In the genomic region with DNA sequence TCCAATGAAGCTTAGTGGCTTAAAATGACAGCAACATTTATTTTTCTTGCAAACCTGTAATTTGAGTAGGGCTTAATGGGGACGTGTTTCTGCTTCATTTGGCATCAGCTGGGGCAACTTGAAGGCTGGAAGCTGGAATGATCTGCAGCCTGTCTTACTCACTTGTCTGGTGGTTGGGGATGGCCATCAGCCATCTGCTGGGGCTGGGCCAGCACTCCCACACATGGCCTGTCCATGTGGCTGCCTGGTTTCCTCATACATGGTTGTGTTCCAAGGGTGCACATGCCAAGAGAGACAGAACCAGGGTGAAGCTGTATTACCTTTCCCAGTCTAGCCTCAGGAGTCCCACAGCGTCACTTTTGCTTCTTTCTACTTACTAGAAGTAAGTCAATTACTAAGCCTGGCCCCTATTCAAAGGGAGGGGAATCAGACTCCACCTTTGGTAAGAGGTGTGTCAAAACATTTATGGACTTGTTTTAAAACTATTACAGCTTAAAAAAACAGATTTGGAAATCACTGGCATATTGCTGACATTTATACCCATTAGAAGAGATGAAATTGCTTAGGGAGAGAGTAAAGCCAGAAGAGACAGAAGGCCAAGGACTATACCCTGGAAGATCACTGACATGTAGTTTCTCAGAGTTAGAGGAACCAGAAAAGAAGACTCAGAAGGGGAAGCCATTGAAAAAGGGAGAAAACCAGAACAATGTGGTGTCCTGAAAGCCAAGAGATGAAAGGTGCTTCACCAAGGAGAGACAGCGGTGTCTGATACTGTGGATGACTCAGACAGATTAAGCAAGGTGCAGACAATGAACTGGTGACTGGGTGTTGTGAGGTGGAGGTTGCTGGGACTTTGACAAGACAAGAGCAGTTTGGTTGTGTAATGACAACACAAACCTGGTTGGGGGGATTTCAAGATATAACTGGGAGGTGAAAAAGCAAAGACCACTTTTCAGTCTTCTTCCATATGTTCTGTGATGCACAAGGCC, we compare ENCODE assay signal across 9 cellular contexts.
DNase-seq lines count a peak whose midpoint lies in the region; ATAC-seq and TF ChIP-seq lines count a peak whose summit lies in the region.
"Had no signal": no experiment of that assay in that cellular context is flagged by ENCODE, and none has a peak within 500 bp of the region (broad histone marks: within the 10 kb centered on the region; RNA-seq: fewer than 3 reads in every experiment).

No MANE protein-coding gene starts in this region.

- no peaks in the 10 kb centered on the region for H3K79me1 ChIP-seq in mesenchymal stem cell (replicated peaks; ENCODE audit: low read length, poor library complexity, severe bottlenecking)

- no peak overlapping the region for H2BK15ac ChIP-seq in mesenchymal stem cell (ENCODE audit: low read depth, poor library complexity, severe bottlenecking)

- WGBS in mesenchymal stem cell, result 87% methylated on average over 2 of the region's 3 CpGs

- DNase-seq in A673 (ENCODE audit: low spot score), result peak; percentile 11
- DNase-seq in cerebellar cortex (ENCODE audit: low spot score), result peak; percentile 35
- no peak for DNase-seq in mesenchymal stem cell
- DNase-seq in UCSD-AML1 (lab: John Stamatoyannopoulos, UW; ENCODE audit: unreplicated experiment), result no peak
- no peak for DNase-seq in NCI-H187 treated with DMSO at 0.1 percent for 48 hours (lab: John Stamatoyannopoulos, UW)
- DNase-seq in NCI-H2081 treated with DMSO at 0.1 percent for 48 hours (lab: John Stamatoyannopoulos, UW), result no peak
- DNase-seq: activated B cell treated with CpG ODN at 0.5 μM for 24 hours had no signal

- peak; percentile 64; the same call in 1 of the 2 replicates for TF ChIP-seq EP300 in Ishikawa (IDR thresholded peaks at IDR 0.05; ENCODE audit: borderline replicate concordance)

- H2BK12ac ChIP-seq in mesenchymal stem cell (ENCODE audit: low read length in 2 of 2), result no peak overlapping the region

- TF ChIP-seq CTCF in A673 (conservative IDR thresholded peaks at IDR 0.05; ENCODE audit: low read depth, low read length), result no peak

- no peak overlapping the region for H3K23ac ChIP-seq in mesenchymal stem cell (ENCODE audit: low read length in 2 of 2)

- intact Hi-C loops in A673 (cut with micrococcal nuclease; ENCODE audit: unreplicated experiment), result no loop called here

- ATAC-seq in HG02642 (IDR thresholded peaks at IDR 0.05; ENCODE audit: poor library complexity, unreplicated experiment), result no peak

- H3K4me1 ChIP-seq in A673 (ENCODE audit: insufficient read depth, low read length, poor library complexity, severe bottlenecking), result no peaks in the 10 kb centered on the region
- H3K4me1 ChIP-seq in mesenchymal stem cell (ENCODE audit: control insufficient read depth, insufficient read depth, low read depth, low read length), result peaks cover 2% of the 10 kb centered on the region

- CTCF ChIA-PET in A673 (lab: Charles Lee), result no interaction called here

- H3K14ac ChIP-seq in mesenchymal stem cell (ENCODE audit: low read length in 2 of 2), result peak overlapping the region in 1 of 2 experiments; percentile 37

- POLR2A ChIA-PET in A673 (lab: Charles Lee; ENCODE audit: low non-redundant PET), result no interaction called here

- H2AFZ ChIP-seq in mesenchymal stem cell (ENCODE audit: low read depth, low read length), result no peak overlapping the region

- H3K9me3 ChIP-seq in A673 (ENCODE audit: low read depth, low read length, poor library complexity, severe bottlenecking) (no peaks in the 10 kb centered on the region), mesenchymal stem cell (ENCODE audit: control insufficient read depth, low read length) (no peaks in the 10 kb centered on the region)

- H3K27me3 ChIP-seq in A673 (replicated peaks; ENCODE audit: insufficient read depth, low read depth, low read length, poor library complexity) (no peaks in the 10 kb centered on the region), mesenchymal stem cell (ENCODE audit: control insufficient read depth in 1 of 2, insufficient read depth in 1 of 2, low read length in 2 of 2) (no peaks in the 10 kb centered on the region)

- H3K4me2 ChIP-seq in mesenchymal stem cell (ENCODE audit: low read length, poor library complexity, severe bottlenecking), result no peak overlapping the region

- TF ChIP-seq RAD21 in Ishikawa (IDR thresholded peaks at IDR 0.05; ENCODE audit: low read depth), result 0 out of 2 replicates have a peak, but pooled peaks have one; percentile 18

- BruUV-seq in A673 (replicated peaks; lab: Mats Ljungman, UMichigan), result no TSS peak

- no peak overlapping the region for H2BK5ac ChIP-seq in mesenchymal stem cell (ENCODE audit: low read depth, low read length, poor library complexity, severe bottlenecking)

- H2AK5ac ChIP-seq in mesenchymal stem cell (ENCODE audit: low read length, severe bottlenecking), result no peak overlapping the region

- H3K9ac ChIP-seq in mesenchymal stem cell (ENCODE audit: low read length), result peak overlapping the region; percentile 61

- H3K4ac ChIP-seq in mesenchymal stem cell (ENCODE audit: low read depth in 1 of 2, low read length in 2 of 2), result no peak overlapping the region

- no peak overlapping the region for H3K4me3 ChIP-seq in A673 (ENCODE audit: low read depth, low read length, poor library complexity, severe bottlenecking)
- no peak overlapping the region for H3K4me3 ChIP-seq in mesenchymal stem cell (ENCODE audit: insufficient read depth in 1 of 2, low read depth in 1 of 2, low read length in 2 of 2)

- H2BK120ac ChIP-seq in mesenchymal stem cell (ENCODE audit: low read depth, low read length), result no peak overlapping the region

- no peak overlapping the region for H4K8ac ChIP-seq in mesenchymal stem cell (ENCODE audit: low read length)

- H4K91ac ChIP-seq in mesenchymal stem cell (ENCODE audit: low read length), result no peak overlapping the region

- H3K27ac ChIP-seq in A673 (ENCODE audit: low read depth, low read length, poor library complexity, severe bottlenecking), result no peak overlapping the region
- no peak overlapping the region for H3K27ac ChIP-seq in mesenchymal stem cell (ENCODE audit: low read length, poor library complexity, severe bottlenecking)

- H3K18ac ChIP-seq in mesenchymal stem cell (ENCODE audit: low read depth in 1 of 2, low read length in 2 of 2), result no peak overlapping the region

- H3K36me3 ChIP-seq in A673 (ENCODE audit: insufficient read depth, low read length, poor library complexity, severe bottlenecking), result no peaks in the 10 kb centered on the region
- no peaks in the 10 kb centered on the region for H3K36me3 ChIP-seq in mesenchymal stem cell (ENCODE audit: control insufficient read depth in 1 of 2, insufficient read depth in 2 of 2, low read depth in 1 of 2, low read length in 2 of 2)

TF ChIP-seq in Ishikawa, 13 proteins besides CTCF, POLR2A, EP300 and RAD21:
- TF ChIP-seq, protein P1, sequence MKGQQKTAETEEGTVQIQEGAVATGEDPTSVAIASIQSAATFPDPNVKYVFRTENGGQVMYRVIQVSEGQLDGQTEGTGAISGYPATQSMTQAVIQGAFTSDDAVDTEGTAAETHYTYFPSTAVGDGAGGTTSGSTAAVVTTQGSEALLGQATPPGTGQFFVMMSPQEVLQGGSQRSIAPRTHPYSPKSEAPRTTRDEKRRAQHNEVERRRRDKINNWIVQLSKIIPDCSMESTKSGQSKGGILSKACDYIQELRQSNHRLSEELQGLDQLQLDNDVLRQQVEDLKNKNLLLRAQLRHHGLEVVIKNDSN (IDR thresholded peaks at IDR 0.05), result no peak
- TF ChIP-seq CREB1 (IDR thresholded peaks at IDR 0.05; ENCODE audit: low read depth) (no peak), ZBTB7A (IDR thresholded peaks at IDR 0.05; ENCODE audit: low read depth) (no peak), TEAD4 (IDR thresholded peaks at IDR 0.05) (peak; percentile 48; the same call in 1 of the 2 replicates), TAF1 (IDR thresholded peaks at IDR 0.05; ENCODE audit: low read depth) (no peak), EGR1 (IDR thresholded peaks at IDR 0.05) (no peak), TCF12 (IDR thresholded peaks at IDR 0.05; ENCODE audit: low read depth) (peak; percentile 69), CEBPB (IDR thresholded peaks at IDR 0.05) (no peak), YY1 (IDR thresholded peaks at IDR 0.05; ENCODE audit: low read depth) (no peak), NFIC (IDR thresholded peaks at IDR 0.05) (peak; percentile 63), FOXM1 (IDR thresholded peaks at IDR 0.05; ENCODE audit: borderline replicate concordance, low read depth) (no peak)
- TF ChIP-seq, protein P2, sequence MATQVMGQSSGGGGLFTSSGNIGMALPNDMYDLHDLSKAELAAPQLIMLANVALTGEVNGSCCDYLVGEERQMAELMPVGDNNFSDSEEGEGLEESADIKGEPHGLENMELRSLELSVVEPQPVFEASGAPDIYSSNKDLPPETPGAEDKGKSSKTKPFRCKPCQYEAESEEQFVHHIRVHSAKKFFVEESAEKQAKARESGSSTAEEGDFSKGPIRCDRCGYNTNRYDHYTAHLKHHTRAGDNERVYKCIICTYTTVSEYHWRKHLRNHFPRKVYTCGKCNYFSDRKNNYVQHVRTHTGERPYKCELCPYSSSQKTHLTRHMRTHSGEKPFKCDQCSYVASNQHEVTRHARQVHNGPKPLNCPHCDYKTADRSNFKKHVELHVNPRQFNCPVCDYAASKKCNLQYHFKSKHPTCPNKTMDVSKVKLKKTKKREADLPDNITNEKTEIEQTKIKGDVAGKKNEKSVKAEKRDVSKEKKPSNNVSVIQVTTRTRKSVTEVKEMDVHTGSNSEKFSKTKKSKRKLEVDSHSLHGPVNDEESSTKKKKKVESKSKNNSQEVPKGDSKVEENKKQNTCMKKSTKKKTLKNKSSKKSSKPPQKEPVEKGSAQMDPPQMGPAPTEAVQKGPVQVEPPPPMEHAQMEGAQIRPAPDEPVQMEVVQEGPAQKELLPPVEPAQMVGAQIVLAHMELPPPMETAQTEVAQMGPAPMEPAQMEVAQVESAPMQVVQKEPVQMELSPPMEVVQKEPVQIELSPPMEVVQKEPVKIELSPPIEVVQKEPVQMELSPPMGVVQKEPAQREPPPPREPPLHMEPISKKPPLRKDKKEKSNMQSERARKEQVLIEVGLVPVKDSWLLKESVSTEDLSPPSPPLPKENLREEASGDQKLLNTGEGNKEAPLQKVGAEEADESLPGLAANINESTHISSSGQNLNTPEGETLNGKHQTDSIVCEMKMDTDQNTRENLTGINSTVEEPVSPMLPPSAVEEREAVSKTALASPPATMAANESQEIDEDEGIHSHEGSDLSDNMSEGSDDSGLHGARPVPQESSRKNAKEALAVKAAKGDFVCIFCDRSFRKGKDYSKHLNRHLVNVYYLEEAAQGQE (IDR thresholded peaks at IDR 0.05; ENCODE audit: low read depth), result no peak
- TF ChIP-seq, protein P3, sequence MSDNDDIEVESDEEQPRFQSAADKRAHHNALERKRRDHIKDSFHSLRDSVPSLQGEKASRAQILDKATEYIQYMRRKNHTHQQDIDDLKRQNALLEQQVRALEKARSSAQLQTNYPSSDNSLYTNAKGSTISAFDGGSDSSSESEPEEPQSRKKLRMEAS (IDR thresholded peaks at IDR 0.05), result 0 out of 2 replicates have a peak, but pooled peaks have one; percentile 23

Comparison
In these comparisons a context has a peak if more than half of its experiments do, and no peak if none do; other contexts are left out.
1. DNase-seq: peak in A673 (single experiment) and cerebellar cortex (single experiment); none in mesenchymal stem cell (single experiment), UCSD-AML1 (single experiment), NCI-H187 treated with DMSO at 0.1 percent for 48 hours (single experiment) and NCI-H2081 treated with DMSO at 0.1 percent for 48 hours (single experiment).